ENCODE assay signal across 11 cellular contexts in genomic region chr2:203396667-203397066, GRCh38.
DNase-seq lines count a peak whose midpoint lies in the region; ATAC-seq and TF ChIP-seq lines count a peak whose summit lies in the region.
"Had no signal": no experiment of that assay in that cellular context is flagged by ENCODE, and none has a peak within 500 bp of the region (broad histone marks: within the 10 kb centered on the region; RNA-seq: fewer than 3 reads in every experiment).

No MANE protein-coding gene starts in this region.

- no peak for ATAC-seq in HG02588 (IDR thresholded peaks at IDR 0.05; ENCODE audit: unreplicated experiment)
- no peak for ATAC-seq in HG03457 (IDR thresholded peaks at IDR 0.05; ENCODE audit: unreplicated experiment)
- ATAC-seq: activated CD4-positive, alpha-beta T cell treated with anti-CD3 and anti-CD28 coated beads for 36 hours; activated naive CD4-positive, alpha-beta T cell treated with anti-CD3 and anti-CD28 coated beads, Interleukin-2, amount 50 U/mL, for 72 hours had no signal

- DNase-seq in SK-N-DZ (ENCODE audit: low spot score) (peak; percentile 24), foreskin fibroblast (no peak), anterior cingulate cortex (lab: John Stamatoyannopoulos, UW) (no peak)
- DNase-seq in stimulated activated CD4-positive, alpha-beta T cell treated with anti-CD3 and anti-CD28 coated beads, Interleukin-12 subunit alpha, Interleukin-12 subunit beta, amount 100 ng/mL, for 4 hours = no peak
- DNase-seq: activated CD4-positive, alpha-beta T cell treated with anti-CD3 and anti-CD28 coated beads for 36 hours; NCI-H1436 treated with DMSO at 0.1 percent for 48 hours had no signal

- H3K27ac ChIP-seq in 22Rv1 = no peak overlapping the region

- H3K4me3 ChIP-seq in GM12875 (ENCODE audit: low read depth, low read length) (no peak overlapping the region), foreskin fibroblast (ENCODE audit: low read depth in 1 of 2, low read length in 2 of 2) (no peak overlapping the region)

- TF ChIP-seq CTCF in 22Rv1 (IDR thresholded peaks at IDR 0.05) (peak; percentile 24), GM12875 (IDR thresholded peaks at IDR 0.05; ENCODE audit: borderline replicate concordance, insufficient read depth, low read depth, low read length) (peak; percentile 19; the same call in 1 of the 2 replicates), foreskin fibroblast (IDR thresholded peaks at IDR 0.05; ENCODE audit: low read depth, low read length) (peak; percentile 25)
